ENCODE assay signal across 32 cellular contexts in genomic region chr21:36532769-36533467, GRCh38. TPM values are rescaled to one million over a fixed set of nuclear protein-coding genes. Genes with fewer than 3 reads are reported as not detected.
"Had no signal": no experiment of that assay in that cellular context is flagged by ENCODE, and none has a peak within 500 bp of the region (broad histone marks: within the 10 kb centered on the region; RNA-seq: fewer than 3 reads in every experiment).

No MANE protein-coding gene starts in this region.

- H3K9me3 ChIP-seq: breast epithelium, esophagus muscularis mucosa, mucosa of descending colon, psoas muscle, sigmoid colon, suprapubic skin, tibial artery, upper lobe of right lung had no signal

- H3K4me1 ChIP-seq: breast epithelium, esophagus muscularis mucosa, parathyroid adenoma, psoas muscle, sigmoid colon, suprapubic skin, upper lobe of right lung had no signal

- H3K4me2 ChIP-seq: hepatocyte had no signal

- H2AFZ ChIP-seq: hepatocyte, parathyroid adenoma had no signal

- H3K79me2 ChIP-seq: hepatocyte, parathyroid adenoma had no signal

- H3K27ac ChIP-seq: breast epithelium, esophagus muscularis mucosa, hepatocyte, parathyroid adenoma, psoas muscle, sigmoid colon, suprapubic skin, tibial artery, upper lobe of right lung, VCaP had no signal

- H3K4me3 ChIP-seq: breast epithelium, esophagus muscularis mucosa, hepatocyte, mucosa of descending colon, psoas muscle, sigmoid colon, suprapubic skin, tibial artery, upper lobe of right lung had no signal

- ATAC-seq: left ventricle myocardium superior, mucosa of descending colon, psoas muscle, upper lobe of right lung had no signal

- DNase-seq: activated CD4-positive, alpha-beta T cell treated with anti-CD3 and anti-CD28 coated beads for 48 hours; activated CD4-positive, alpha-beta T cell treated with anti-CD3 and anti-CD28 coated beads, Interleukin-2, amount 50 U/mL, for 48 hours; activated CD8-positive, alpha-beta memory T cell treated with anti-CD3 and anti-CD28 coated beads for 24 hours; activated effector memory CD4-positive, alpha-beta T cell treated with anti-CD3 and anti-CD28 coated beads, Interleukin-2, amount 50 U/mL, for 16 hours; activated naive CD4-positive, alpha-beta T cell treated with anti-CD3 and anti-CD28 coated beads for 36 hours; activated naive CD8-positive, alpha-beta T cell treated with anti-CD3 and anti-CD28 coated beads, Interleukin-2, amount 10 ng/mL, durations not matched to agents 7 days and 5 days; central memory CD4-positive, alpha-beta T cell; dermis blood vessel endothelial cell; effector CD4-positive, alpha-beta T cell; glutamatergic neuron; islet precursor cell; left ventricle myocardium superior; mucosa of descending colon; psoas muscle; sigmoid colon; stimulated activated CD4-positive, alpha-beta T cell treated with anti-CD3 and anti-CD28 coated beads, Interleukin-15, amount 100 ng/mL, for 24 hours; stimulated activated CD4-positive, alpha-beta T cell treated with anti-CD3 and anti-CD28 coated beads, Interleukin-2, amount 100 ng/mL, for 24 hours; stimulated activated naive CD4-positive, alpha-beta T cell; T-helper 9 cell; tibial artery; upper lobe of right lung had no signal

- H3K36me3 ChIP-seq: breast epithelium, esophagus muscularis mucosa, sigmoid colon, suprapubic skin, tibial artery, upper lobe of right lung had no signal

RNA-seq across cellular contexts. Expression of gene CLDN14, which starts 53.0 kb away (rescaled TPM):
- total RNA-seq: activated naive CD4-positive, alpha-beta T cell treated with anti-CD3 and anti-CD28 coated beads for 36 hours; activated naive CD8-positive, alpha-beta T cell treated with anti-CD3 and anti-CD28 coated beads, Interleukin-2, amount 10 ng/mL, durations not matched to agents 7 days and 5 days; activated T-helper 1 cell treated with anti-CD3 and anti-CD28 coated beads, Interleukin-12 subunit alpha, Interleukin-12 subunit beta, Interleukin-2, Interleukin-4 antibody, amounts not matched to agents 30 ng/mL and 10 ng/mL and 1 ng/mL, durations not matched to agents 14 hours and 24 hours and 36 hours; breast epithelium; esophagus muscularis mucosa; frontal cortex; left ventricle myocardium superior; lung microvascular endothelial cell; mesenteric fat pad; psoas muscle; sigmoid colon; T-helper 1 cell treated with Interleukin-12 subunit alpha and Interleukin-12 subunit beta and Interleukin-4 antibody, amounts not matched to agents 30 ng/mL and 1 ng/mL, for 36 hours; upper lobe of right lung had no signal
